In the genomic region with DNA sequence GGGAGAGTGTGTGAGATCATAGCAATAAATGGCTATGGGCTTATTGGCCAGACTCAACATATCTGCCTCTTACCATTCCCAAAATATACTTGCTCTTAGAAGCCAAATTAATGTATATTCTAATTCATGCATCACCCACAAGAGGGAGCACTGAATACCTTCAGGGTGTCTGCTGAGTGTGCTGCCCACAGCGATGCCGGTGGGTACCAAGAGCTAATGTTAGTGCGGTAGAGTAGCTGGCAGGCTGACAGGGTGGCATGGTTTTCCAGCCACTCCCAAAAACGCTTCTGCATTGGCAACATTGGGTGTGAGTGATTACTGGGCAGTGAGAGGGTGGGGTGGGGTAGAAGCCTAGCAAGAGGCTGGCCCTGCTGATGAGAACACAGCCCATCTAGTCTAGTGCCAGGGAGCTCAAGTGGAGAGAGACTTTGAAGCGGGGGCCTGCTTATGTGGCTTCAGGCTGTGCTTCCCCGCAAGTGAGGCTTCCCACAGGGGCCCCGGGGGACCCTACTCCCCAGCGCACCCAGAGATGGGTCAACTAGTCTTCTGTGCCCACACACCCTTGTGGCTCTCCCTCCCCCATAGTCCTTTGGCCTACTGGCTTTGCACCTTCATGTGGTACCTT, we compare ENCODE assay signal across 8 cellular contexts. TPM values are rescaled to one million over a fixed set of nuclear protein-coding genes. Genes with fewer than 3 reads are reported as not detected.
DNase-seq lines count a peak whose midpoint lies in the region; ATAC-seq and TF ChIP-seq lines count a peak whose summit lies in the region.

No MANE protein-coding gene starts in this region.

- peak; percentile 74 for ATAC-seq in stimulated activated naive CD8-positive, alpha-beta T cell treated with anti-CD3 and anti-CD28 coated beads, Interleukin-15, amount 100 ng/mL, for 72 hours
- ATAC-seq in stimulated activated naive CD8-positive, alpha-beta T cell treated with anti-CD3 and anti-CD28 coated beads, Interleukin-15, Interleukin-2, amounts not matched to agents 100 U/mL and 50 U/mL, for 24 hours = no peak
- ATAC-seq in GM18873 (IDR thresholded peaks at IDR 0.05; ENCODE audit: low FRiP score, unreplicated experiment) (no peak), GM19324 (IDR thresholded peaks at IDR 0.05; ENCODE audit: low FRiP score, unreplicated experiment) (no peak)

- TF ChIP-seq EP300 in transverse colon (IDR thresholded peaks at IDR 0.05; ENCODE audit: low read depth) = no peak

- H3K4me1 Mint-ChIP-seq in stimulated activated naive CD8-positive, alpha-beta T cell treated with anti-CD3 and anti-CD28 coated beads, Interleukin-15, amount 100 ng/mL, for 72 hours = no peaks in the 10 kb centered on the region
- H3K4me1 Mint-ChIP-seq in endodermal cell = no peaks in the 10 kb centered on the region

- no peak overlapping the region for H3K4me3 Mint-ChIP-seq in stimulated activated naive CD8-positive, alpha-beta T cell treated with anti-CD3 and anti-CD28 coated beads, Interleukin-15, amount 100 ng/mL, for 72 hours
- H3K4me3 Mint-ChIP-seq in endodermal cell = no peak overlapping the region

- DNase-seq in stimulated activated naive CD8-positive, alpha-beta T cell treated with anti-CD3 and anti-CD28 coated beads, Interleukin-15, amount 100 ng/mL, for 72 hours = no peak
- DNase-seq in stimulated activated naive CD8-positive, alpha-beta T cell treated with anti-CD3 and anti-CD28 coated beads, Interleukin-15, Interleukin-2, amounts not matched to agents 100 U/mL and 50 U/mL, for 24 hours = no peak
- DNase-seq in NCI-H2171 treated with DMSO at 0.1 percent for 48 hours (lab: John Stamatoyannopoulos, UW) (peak; percentile 66), endodermal cell (no peak), transverse colon (no peak), GM03348 (ENCODE audit: low spot score) (no peak)

- no peaks in the 10 kb centered on the region for H3K9me3 Mint-ChIP-seq in stimulated activated naive CD8-positive, alpha-beta T cell treated with anti-CD3 and anti-CD28 coated beads, Interleukin-15, amount 100 ng/mL, for 72 hours
- peaks cover 22% of the 10 kb centered on the region for H3K9me3 Mint-ChIP-seq in endodermal cell

- H3K36me3 ChIP-seq in endodermal cell (ENCODE audit: control insufficient read depth, insufficient read depth, low read length) (no peaks in the 10 kb centered on the region), transverse colon (no peaks in the 10 kb centered on the region)

- TF ChIP-seq POLR2A in transverse colon (IDR thresholded peaks at IDR 0.05) = no peak

- H3K9me3 ChIP-seq in endodermal cell (ENCODE audit: control insufficient read depth, low read length) (no peaks in the 10 kb centered on the region), transverse colon (no peaks in the 10 kb centered on the region)

- TF ChIP-seq CTCF in endodermal cell (conservative IDR thresholded peaks at IDR 0.05) (peak; percentile 77), transverse colon (IDR thresholded peaks at IDR 0.05) (peak in 4 of 5 experiments; percentile 14 to 26 (median 22))

- intact Hi-C loops in transverse colon (cut with DNase I; ENCODE audit: low total_unique reads) = no loop called here

- no peak overlapping the region for H3K9ac ChIP-seq in endodermal cell (ENCODE audit: extremely low read depth, low read length, poor library complexity, severe bottlenecking)

- H3K27me3 ChIP-seq in endodermal cell (ENCODE audit: control insufficient read depth, insufficient read depth, low read length, poor library complexity, severe bottlenecking) = peaks cover 6% of the 10 kb centered on the region
- H3K27me3 ChIP-seq in transverse colon = no peaks in the 10 kb centered on the region

- H3K27ac Mint-ChIP-seq in stimulated activated naive CD8-positive, alpha-beta T cell treated with anti-CD3 and anti-CD28 coated beads, Interleukin-15, amount 100 ng/mL, for 72 hours = no peak overlapping the region
- no peak overlapping the region for H3K27ac Mint-ChIP-seq in endodermal cell

- WGBS in endodermal cell (ENCODE audit: insufficient coverage in 1 of 2, insufficient read length in 1 of 2), 2 experiments = 76 to 79% methylated on average over 7 to 8 of the region's 8 CpGs
- 59% methylated on average over 8 of the region's 8 CpGs; no CpG with 5 or more reads in 1 of the 2 donors for WGBS in transverse colon (ENCODE audit: low coverage in 1 of 2), 2 donors

- in situ Hi-C loops in transverse colon (cut with MboI; ENCODE audit: low pct_ligation_motif_present in 1 of 4, low pct_unique_long_range_greater_than_20kb in 1 of 4, low sequenced_read_pairs in 3 of 4) = no loop called here

- no peak overlapping the region for H3K4me3 ChIP-seq in endodermal cell (ENCODE audit: low read length)
- H3K4me3 ChIP-seq in transverse colon = no peak overlapping the region

- H3K4me1 ChIP-seq in endodermal cell (ENCODE audit: control insufficient read depth, insufficient read depth, low read length) (no peaks in the 10 kb centered on the region), transverse colon (no peaks in the 10 kb centered on the region)

- H3K27ac ChIP-seq in endodermal cell (ENCODE audit: low read depth, low read length) (no peak overlapping the region), transverse colon (no peak overlapping the region)

- no peaks in the 10 kb centered on the region for H3K27me3 Mint-ChIP-seq in stimulated activated naive CD8-positive, alpha-beta T cell treated with anti-CD3 and anti-CD28 coated beads, Interleukin-15, amount 100 ng/mL, for 72 hours
- H3K27me3 Mint-ChIP-seq in endodermal cell (ENCODE audit: insufficient read depth) = peaks cover 35% of the 10 kb centered on the region

- H3K36me3 Mint-ChIP-seq in endodermal cell (ENCODE audit: low read depth) = no peaks in the 10 kb centered on the region

RNA-seq across cellular contexts. Expression of a gene that starts 9.2 kb away (rescaled TPM):
- total RNA-seq in endodermal cell = under 1 TPM; 0.11 TPM
- polyA plus RNA-seq in endodermal cell (2013, experiment 1 of 2) = 0.04 TPM
- 0.17 TPM for polyA plus RNA-seq in endodermal cell (2013, experiment 2 of 2)
- total RNA-seq in transverse colon = under 1 TPM in 2 of 4 donors, not detected in 2; 0.14 to 0.16 TPM
